24 cellular contexts compared by ENCODE assay signal in genomic region chr3:120174811-120175210, GRCh38.
DNase-seq lines count a peak whose midpoint lies in the region; ATAC-seq and TF ChIP-seq lines count a peak whose summit lies in the region.
"Had no signal": no experiment of that assay in that cellular context is flagged by ENCODE, and none has a peak within 500 bp of the region (broad histone marks: within the 10 kb centered on the region; RNA-seq: fewer than 3 reads in every experiment).

No MANE protein-coding gene starts in this region.

- H2BK12ac ChIP-seq in trophoblast cell (ENCODE audit: low read length): peak overlapping the region; percentile 31

- H3K9me3 Mint-ChIP-seq in chondrocyte (ENCODE audit: low read depth): peaks cover 2% of the 10 kb centered on the region
- H3K9me3 Mint-ChIP-seq: CD8-positive, alpha-beta T cell; T-helper 1 cell treated with Interleukin-12 subunit alpha and Interleukin-12 subunit beta and Interleukin-4 antibody, amounts not matched to agents 30 μg/mL and 1 μg/mL, for 36 hours had no signal

- no peaks in the 10 kb centered on the region for H3K27me3 Mint-ChIP-seq in chondrocyte (ENCODE audit: low read depth)

- H2AFZ ChIP-seq in trophoblast cell (ENCODE audit: insufficient read depth, low read length, poor library complexity): no peak overlapping the region
- H2AFZ ChIP-seq: PC-9 had no signal

- no peak overlapping the region for H3K4ac ChIP-seq in trophoblast cell (ENCODE audit: low read depth, low read length)

- peak overlapping the region; percentile 3 for H4K8ac ChIP-seq in trophoblast cell (ENCODE audit: low read depth, low read length)

- H2AK5ac ChIP-seq in trophoblast cell (ENCODE audit: low read length): no peak overlapping the region

- DNase-seq in EL (peak; percentile 31), HT1080 (ENCODE audit: low read depth) (peak; percentile 57), amniotic epithelial cell (ENCODE audit: low read depth) (peak; percentile 37), trophoblast cell (no peak), chondrocyte (ENCODE audit: low spot score) (no peak), NCI-H774 (lab: John Stamatoyannopoulos, UW) (no peak)
- DNase-seq: Caco-2, DMS79 treated with DMSO at 0.1 percent for 48 hours, HCEC 1CT, Karpas-422, MV-4-11, NCI-H1105, NCI-H2029, NCI-H446 treated with DMSO at 0.1 percent for 48 hours, NCI-H526, PC-9, RPMI8226, SHP77 had no signal

- peak overlapping the region; percentile 60 for H4K91ac ChIP-seq in trophoblast cell (ENCODE audit: low read depth, low read length)

- H3K4me1 ChIP-seq in trophoblast cell (ENCODE audit: control insufficient read depth in 1 of 2, insufficient read depth in 2 of 2, low read length in 2 of 2): peaks cover 16 to 17% of the 10 kb centered on the region in 2 experiments

- H3K14ac ChIP-seq in trophoblast cell (ENCODE audit: low read length): peak overlapping the region; percentile 38

- no peak overlapping the region for H3K23ac ChIP-seq in trophoblast cell (ENCODE audit: low read length)

- H3K4me1 Mint-ChIP-seq in chondrocyte (ENCODE audit: low read depth): peaks cover 47% of the 10 kb centered on the region
- H3K4me1 Mint-ChIP-seq: B cell had no signal

- TF ChIP-seq CTCF in chondrocyte (IDR thresholded peaks at IDR 0.05): no peak

- H3K9me3 ChIP-seq in trophoblast cell (ENCODE audit: insufficient read depth, low read depth, low read length): no peaks in the 10 kb centered on the region
- H3K9me3 ChIP-seq: Caco-2 had no signal

- WGBS in trophoblast cell (ENCODE audit: extremely low coverage, insufficient coverage, insufficient read length): no CpG with 5 or more reads among the region's 3 CpGs

- no peak overlapping the region for H3K27ac Mint-ChIP-seq in chondrocyte (ENCODE audit: unreplicated experiment)
- H3K27ac Mint-ChIP-seq: B cell; CD8-positive, alpha-beta T cell; T-helper 1 cell treated with Interleukin-12 subunit alpha and Interleukin-12 subunit beta and Interleukin-4 antibody, amounts not matched to agents 30 μg/mL and 1 μg/mL, for 36 hours had no signal

- H3K4me2 ChIP-seq in trophoblast cell (ENCODE audit: low read length): no peak overlapping the region
- H3K4me2 ChIP-seq: PC-9 had no signal

- H3K9ac ChIP-seq in trophoblast cell (ENCODE audit: low read length): no peak overlapping the region

- no peak overlapping the region for H3K4me3 Mint-ChIP-seq in chondrocyte (ENCODE audit: unreplicated experiment)
- H3K4me3 Mint-ChIP-seq: B cell; CD8-positive, alpha-beta T cell; T-helper 1 cell treated with Interleukin-12 subunit alpha and Interleukin-12 subunit beta and Interleukin-4 antibody, amounts not matched to agents 30 μg/mL and 1 μg/mL, for 36 hours had no signal

- H3K79me1 ChIP-seq in trophoblast cell (ENCODE audit: low read length): peaks cover 25% of the 10 kb centered on the region

- peak overlapping the region; percentile 36 for H2BK120ac ChIP-seq in trophoblast cell (ENCODE audit: insufficient read depth, low read length, poor library complexity)

- no peaks in the 10 kb centered on the region for H3K36me3 Mint-ChIP-seq in chondrocyte (ENCODE audit: low read depth)
- H3K36me3 Mint-ChIP-seq: CD8-positive, alpha-beta T cell had no signal

- H3K18ac ChIP-seq in trophoblast cell (ENCODE audit: low read length): peak overlapping the region; percentile 15

- H3K27ac ChIP-seq in trophoblast cell (ENCODE audit: low read depth, low read length): peak overlapping the region; percentile 28
- H3K27ac ChIP-seq: C4-2B, HL-60, PC-9 had no signal

- no peak for ATAC-seq in GM19463 (IDR thresholded peaks at IDR 0.05; ENCODE audit: unreplicated experiment)
- ATAC-seq: CD8-positive, alpha-beta T cell had no signal

- H3K4me3 ChIP-seq in trophoblast cell (ENCODE audit: low read depth, low read length): no peak overlapping the region
- H3K4me3 ChIP-seq: PC-9 had no signal

- H3K79me2 ChIP-seq in trophoblast cell (ENCODE audit: control insufficient read depth, insufficient read depth, low read length, poor library complexity): peaks cover 2% of the 10 kb centered on the region

- no peak overlapping the region for H4K12ac ChIP-seq in trophoblast cell (ENCODE audit: low read depth, low read length)

- no peaks in the 10 kb centered on the region for H3K36me3 ChIP-seq in trophoblast cell (ENCODE audit: control insufficient read depth in 1 of 2, insufficient read depth in 2 of 2, low read length in 2 of 2)

- H2BK5ac ChIP-seq in trophoblast cell (ENCODE audit: low read depth, low read length, poor library complexity): peak overlapping the region; percentile 13

- H3K27me3 ChIP-seq in trophoblast cell (ENCODE audit: insufficient read depth, low read length): no peaks in the 10 kb centered on the region

Comparison
In these comparisons a context has a peak if more than half of its experiments do, and no peak if none do; other contexts are left out.
1. DNase-seq: peak in EL (single experiment), HT1080 (single experiment) and amniotic epithelial cell (single experiment); none in trophoblast cell (0 of 2), chondrocyte (single experiment) and NCI-H774 (single experiment).